In genomic region chr9:68730570-68731227, GRCh38 we compare ENCODE assay signal across 1 cellular context.
A peak's percentile ranks its signal among the peaks of the same experiment; 100 is the strongest.
TF ChIP-seq lines count a peak whose summit lies in the region.

No MANE protein-coding gene starts in this region.

TF ChIP-seq in HepG2, 621 proteins besides CTCF, POLR2A, EP300 and RAD21 (continued from another document and continues in another):
- TF ChIP-seq ARID5B (CRISPR knock-in tag; IDR thresholded peaks at IDR 0.05) (peak; percentile 75), PRDM10 (CRISPR knock-in tag; IDR thresholded peaks at IDR 0.05; ENCODE audit: low read depth) (no peak), PCBP1 (IDR thresholded peaks at IDR 0.05; ENCODE audit: borderline replicate concordance, low read depth, low read length) (no peak), ETV6 (CRISPR knock-in tag; conservative IDR thresholded peaks at IDR 0.05) (no peak), AHDC1 (CRISPR knock-in tag; IDR thresholded peaks at IDR 0.05; ENCODE audit: borderline replicate concordance) (peak; percentile 68; the same call in 1 of the 2 replicates), ZNF629 (CRISPR knock-in tag; conservative IDR thresholded peaks at IDR 0.05) (peak; percentile 76), ZNF281 (CRISPR knock-in tag; IDR thresholded peaks at IDR 0.05; ENCODE audit: borderline replicate concordance) (no peak), TEAD3 (CRISPR knock-in tag; optimal IDR thresholded peaks at IDR 0.05; ENCODE audit: borderline replicate concordance) (peak; percentile 36), BATF2 (CRISPR knock-in tag; IDR thresholded peaks at IDR 0.05) (no peak), HNF4A (CRISPR knock-in tag; IDR thresholded peaks at IDR 0.05) (peak; percentile 90), ZBTB7B (CRISPR knock-in tag; IDR thresholded peaks at IDR 0.05) (no peak), RNF2 (conservative IDR thresholded peaks at IDR 0.05; ENCODE audit: low read depth) (no peak), CEBPG (CRISPR knock-in tag; IDR thresholded peaks at IDR 0.05) (peak; percentile 51; the same call in 1 of the 2 replicates), MTF1 (CRISPR knock-in tag; IDR thresholded peaks at IDR 0.05) (no peak), DZIP1 (CRISPR knock-in tag; IDR thresholded peaks at IDR 0.05) (no peak), DR1 (CRISPR knock-in tag; IDR thresholded peaks at IDR 0.05) (no peak), ZNF749 (CRISPR knock-in tag; IDR thresholded peaks at IDR 0.05; ENCODE audit: borderline replicate concordance) (no peak), HNF1A (IDR thresholded peaks at IDR 0.05; ENCODE audit: low read depth) (peak; percentile 68; the same call in 1 of the 2 replicates), HNF1A (CRISPR knock-in tag; IDR thresholded peaks at IDR 0.05; ENCODE audit: borderline replicate concordance) (peak; percentile 62; the same call in 1 of the 2 replicates), CREM (IDR thresholded peaks at IDR 0.05) (0 out of 2 replicates have a peak, but pooled peaks have one; percentile 16), CREM (CRISPR knock-in tag; IDR thresholded peaks at IDR 0.05) (no peak), SCMH1 (CRISPR knock-in tag; IDR thresholded peaks at IDR 0.05; ENCODE audit: borderline replicate concordance) (no peak), SOX6 (IDR thresholded peaks at IDR 0.05) (no peak), SOX6 (CRISPR knock-in tag; IDR thresholded peaks at IDR 0.05) (no peak), ZNF33A (CRISPR knock-in tag; IDR thresholded peaks at IDR 0.05; ENCODE audit: borderline replicate concordance) (no peak), IRF9 (CRISPR knock-in tag; IDR thresholded peaks at IDR 0.05; ENCODE audit: borderline replicate concordance) (no peak), ZNF235 (CRISPR knock-in tag; IDR thresholded peaks at IDR 0.05; ENCODE audit: borderline replicate concordance) (no peak), GTF3A (CRISPR knock-in tag; conservative IDR thresholded peaks at IDR 0.05) (no peak), ZNF138 (CRISPR knock-in tag; IDR thresholded peaks at IDR 0.05; ENCODE audit: low read depth) (no peak), ZNF263 (CRISPR knock-in tag; IDR thresholded peaks at IDR 0.05) (no peak), BCL6 (CRISPR knock-in tag; IDR thresholded peaks at IDR 0.05) (peak; percentile 89)
